ENCODE assay signal across 1 cellular context in the genomic region with DNA sequence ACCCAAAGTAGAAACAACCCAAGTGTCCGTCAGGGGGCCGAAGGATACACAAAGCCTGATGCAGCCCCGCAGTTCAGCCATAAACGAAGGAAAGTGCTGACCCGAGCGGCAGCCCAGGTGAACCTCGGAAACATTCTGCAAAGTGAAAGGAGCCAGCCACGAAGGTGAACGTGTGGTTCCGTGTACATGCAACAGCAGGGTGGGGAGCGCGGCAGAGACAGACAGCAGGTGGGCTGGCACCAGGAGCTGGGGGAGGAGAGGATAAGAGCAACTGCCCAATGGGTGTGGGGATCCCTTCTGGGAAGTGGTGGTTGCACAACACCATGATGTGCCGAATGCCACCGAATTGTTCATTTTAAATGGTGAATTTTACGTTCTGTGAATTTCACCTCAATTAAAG.
TF ChIP-seq lines count a peak whose summit lies in the region.

No MANE protein-coding gene starts in this region.

TF ChIP-seq in H1, 55 proteins besides CTCF, POLR2A, EP300 and RAD21:
- TF ChIP-seq CTBP2 (IDR thresholded peaks at IDR 0.05; ENCODE audit: borderline replicate concordance, insufficient read depth, insufficient read length, low read length), result no peak
- no peak for TF ChIP-seq SP4 (IDR thresholded peaks at IDR 0.05; ENCODE audit: low read length)
- no peak for TF ChIP-seq EGR1 (IDR thresholded peaks at IDR 0.05; ENCODE audit: borderline replicate concordance, low read depth, low read length)
- TF ChIP-seq BRCA1 (IDR thresholded peaks at IDR 0.05; ENCODE audit: low read depth, low read length), result no peak
- no peak for TF ChIP-seq CBX5 (IDR thresholded peaks at IDR 0.05; ENCODE audit: low read depth, low read length)
- no peak for TF ChIP-seq NANOG (IDR thresholded peaks at IDR 0.05; ENCODE audit: insufficient read depth, low read depth, low read length, poor library complexity, severe bottlenecking)
